In genomic region chr1:25804964-25805862, GRCh38 we compare ENCODE assay signal across 15 cellular contexts. TPM values are rescaled to one million over a fixed set of nuclear protein-coding genes. Genes with fewer than 3 reads are reported as not detected.
A peak's percentile ranks its signal among the peaks of the same experiment; 100 is the strongest.
DNase-seq lines count a peak whose midpoint lies in the region; ATAC-seq and TF ChIP-seq lines count a peak whose summit lies in the region.
"Had no signal": no experiment of that assay in that cellular context is flagged by ENCODE, and none has a peak within 500 bp of the region (broad histone marks: within the 10 kb centered on the region; RNA-seq: fewer than 3 reads in every experiment).

No MANE protein-coding gene starts in this region.

- H3K36me3 Mint-ChIP-seq in CD4-positive, CD25-positive, alpha-beta regulatory T cell, result peaks cover 20% of the 10 kb centered on the region
- peaks cover 6% of the 10 kb centered on the region for H3K36me3 Mint-ChIP-seq in activated T-helper 17 cell treated with anti-CD3 and anti-CD28 coated beads, Interleukin-2, amount 50 U/mL, for 72 hours (ENCODE audit: low read depth)
- no peaks in the 10 kb centered on the region for H3K36me3 Mint-ChIP-seq in glutamatergic neuron (ENCODE audit: unreplicated experiment)

- peaks cover 0 to 46% (median 18%) of the 10 kb centered on the region in 4 donors for H3K4me1 Mint-ChIP-seq in CD4-positive, CD25-positive, alpha-beta regulatory T cell
- peaks cover 15% of the 10 kb centered on the region for H3K4me1 Mint-ChIP-seq in activated T-helper 17 cell treated with anti-CD3 and anti-CD28 coated beads, Interleukin-2, amount 50 U/mL, for 72 hours
- peaks cover 13% of the 10 kb centered on the region for H3K4me1 Mint-ChIP-seq in glutamatergic neuron (ENCODE audit: low read depth, unreplicated experiment)

- H3K4me3 Mint-ChIP-seq in CD4-positive, CD25-positive, alpha-beta regulatory T cell, result no peak overlapping the region
- H3K4me3 Mint-ChIP-seq in activated T-helper 17 cell treated with anti-CD3 and anti-CD28 coated beads, Interleukin-2, amount 50 U/mL, for 72 hours, result peak overlapping the region; percentile 1
- H3K4me3 Mint-ChIP-seq in glutamatergic neuron (ENCODE audit: unreplicated experiment), result peak overlapping the region; percentile 15
- H3K4me3 Mint-ChIP-seq: T-helper 2 cell treated with Interferon-gamma antibody and Interleukin-4, amounts not matched to agents 5 μg/mL and 100 μg/mL, for 36 hours had no signal

- peaks cover 24% of the 10 kb centered on the region for H3K4me1 ChIP-seq in CD4-positive, CD25-positive, alpha-beta regulatory T cell (ENCODE audit: control insufficient read depth, insufficient read depth, low read length, poor library complexity, severe bottlenecking)
- peaks cover 52 to 65% (median 52%) of the 10 kb centered on the region in 3 donors for H3K4me1 ChIP-seq in skeletal muscle tissue (ENCODE audit: control insufficient read depth in 3 of 3, insufficient read depth in 3 of 3, low read length in 3 of 3)
- H3K4me1 ChIP-seq: colonic mucosa had no signal

- H3K27me3 Mint-ChIP-seq in CD4-positive, CD25-positive, alpha-beta regulatory T cell, result peaks cover 10% of the 10 kb centered on the region
- no peaks in the 10 kb centered on the region for H3K27me3 Mint-ChIP-seq in activated T-helper 17 cell treated with anti-CD3 and anti-CD28 coated beads, Interleukin-2, amount 50 U/mL, for 72 hours
- H3K27me3 Mint-ChIP-seq in glutamatergic neuron (ENCODE audit: unreplicated experiment), result no peaks in the 10 kb centered on the region

- ATAC-seq in CD4-positive, CD25-positive, alpha-beta regulatory T cell (ENCODE audit: low read depth in 2 of 2), result no peak
- ATAC-seq in activated T-helper 17 cell treated with anti-CD3 and anti-CD28 coated beads, Interleukin-2, amount 50 U/mL, for 72 hours (replicated peaks), result no peak
- no peak for ATAC-seq in HG03139 (IDR thresholded peaks at IDR 0.05; ENCODE audit: unreplicated experiment)

- no peak for TF ChIP-seq CTCF in glutamatergic neuron (IDR thresholded peaks at IDR 0.05; ENCODE audit: partially characterized antibody, unreplicated experiment)

- peaks cover 4% of the 10 kb centered on the region for H3K36me3 ChIP-seq in CD4-positive, CD25-positive, alpha-beta regulatory T cell (ENCODE audit: control insufficient read depth, insufficient read depth, low read length)
- H3K36me3 ChIP-seq in skeletal muscle tissue (ENCODE audit: control insufficient read depth in 3 of 3, insufficient read depth in 3 of 3, low read length in 3 of 3), result peaks cover 22 to 37% (median 36%) of the 10 kb centered on the region in 3 donors
- H3K36me3 ChIP-seq: colonic mucosa had no signal

- no peaks in the 10 kb centered on the region for H3K27me3 ChIP-seq in CD4-positive, CD25-positive, alpha-beta regulatory T cell (ENCODE audit: control insufficient read depth, insufficient read depth, low read length)
- no peaks in the 10 kb centered on the region for H3K27me3 ChIP-seq in skeletal muscle tissue (ENCODE audit: control insufficient read depth in 3 of 3, insufficient read depth in 3 of 3, low read length in 3 of 3)
- H3K27me3 ChIP-seq: colonic mucosa had no signal

- no peak overlapping the region for H3K27ac ChIP-seq in CD4-positive, CD25-positive, alpha-beta regulatory T cell (ENCODE audit: insufficient read depth, low read length, poor library complexity, severe bottlenecking)
- peak overlapping the region; percentile 68 for H3K27ac ChIP-seq in skeletal muscle tissue (ENCODE audit: low read depth, low read length)
- H3K27ac ChIP-seq: colonic mucosa had no signal

- H3K4me3 ChIP-seq in CD4-positive, CD25-positive, alpha-beta regulatory T cell (ENCODE audit: low read depth, low read length), result no peak overlapping the region
- H3K4me3 ChIP-seq in skeletal muscle tissue (ENCODE audit: low read length in 3 of 3), result peak overlapping the region in 1 of 3 donors; percentile 22
- H3K4me3 ChIP-seq: colonic mucosa had no signal

- DNase-seq in CD4-positive, CD25-positive, alpha-beta regulatory T cell, result no peak
- DNase-seq in glutamatergic neuron (no peak), H4 (ENCODE audit: low spot score) (no peak)
- DNase-seq in stimulated activated CD4-positive, alpha-beta T cell treated with anti-CD3 and anti-CD28 coated beads, Interleukin-2, amount 100 ng/mL, for 24 hours, result no peak
- DNase-seq in activated CD8-positive, alpha-beta memory T cell treated with anti-CD3 and anti-CD28 coated beads, Interleukin-2, amount 50 U/mL, for 48 hours, result no peak
- DNase-seq: activated CD4-positive, alpha-beta T cell treated with anti-CD3 and anti-CD28 coated beads, Interleukin-2, amount 50 U/mL, for 1 hour; activated naive CD4-positive, alpha-beta T cell; colonic mucosa; NCI-H1436 treated with DMSO at 0.1 percent for 48 hours; NCI-H524; stimulated activated naive CD4-positive, alpha-beta T cell had no signal

- no peaks in the 10 kb centered on the region for H3K9me3 Mint-ChIP-seq in CD4-positive, CD25-positive, alpha-beta regulatory T cell
- no peaks in the 10 kb centered on the region for H3K9me3 Mint-ChIP-seq in activated T-helper 17 cell treated with anti-CD3 and anti-CD28 coated beads, Interleukin-2, amount 50 U/mL, for 72 hours
- no peaks in the 10 kb centered on the region for H3K9me3 Mint-ChIP-seq in glutamatergic neuron (ENCODE audit: unreplicated experiment)
- H3K9me3 Mint-ChIP-seq: T-helper 2 cell treated with Interferon-gamma antibody and Interleukin-4, amounts not matched to agents 5 μg/mL and 100 μg/mL, for 36 hours had no signal

- peak overlapping the region in 2 of 3 donors; percentile 26 to 60 for H3K27ac Mint-ChIP-seq in CD4-positive, CD25-positive, alpha-beta regulatory T cell
- no peak overlapping the region for H3K27ac Mint-ChIP-seq in activated T-helper 17 cell treated with anti-CD3 and anti-CD28 coated beads, Interleukin-2, amount 50 U/mL, for 72 hours
- peak overlapping the region; percentile 25 for H3K27ac Mint-ChIP-seq in glutamatergic neuron (ENCODE audit: unreplicated experiment)
- H3K27ac Mint-ChIP-seq: T-helper 2 cell treated with Interferon-gamma antibody and Interleukin-4, amounts not matched to agents 5 μg/mL and 100 μg/mL, for 36 hours had no signal

- no peaks in the 10 kb centered on the region for H3K9me3 ChIP-seq in CD4-positive, CD25-positive, alpha-beta regulatory T cell (ENCODE audit: control insufficient read depth in 2 of 2, low read length in 2 of 2)
- no peaks in the 10 kb centered on the region for H3K9me3 ChIP-seq in skeletal muscle tissue (ENCODE audit: control insufficient read depth in 3 of 3, low read length in 3 of 3)
- H3K9me3 ChIP-seq: colonic mucosa had no signal

- H3K9ac ChIP-seq in skeletal muscle tissue (ENCODE audit: low read depth in 1 of 3, low read length in 3 of 3), result peak overlapping the region in 2 of 3 donors; percentile 8 to 60

RNA-seq across cellular contexts. Expression of gene SELENON, which starts 5.2 kb away (rescaled TPM):
- total RNA-seq in CD4-positive, CD25-positive, alpha-beta regulatory T cell, result 19.2 TPM
- 1 to 10 TPM; 1.2 to 2.7 (median 2.0) TPM for polyA plus RNA-seq in CD4-positive, CD25-positive, alpha-beta regulatory T cell
- 10 to 100 TPM; 10.2 to 13.2 TPM for total RNA-seq in activated T-helper 17 cell treated with anti-CD3 and anti-CD28 coated beads, Interleukin-2, amount 50 U/mL, for 72 hours
- total RNA-seq in glutamatergic neuron (ENCODE audit: unreplicated experiment), result 79.8 TPM
- 9.9 TPM for total RNA-seq in skeletal muscle tissue
- total RNA-seq in H4 (2014; rRNA removed; shearing (Covaris generic)), result 27.7 and 32.1 TPM in 2 replicates

RNA-seq across cellular contexts. Expression of gene MTFR1L, which starts 14.5 kb away (rescaled TPM):
- 32.9 TPM for total RNA-seq in CD4-positive, CD25-positive, alpha-beta regulatory T cell
- polyA plus RNA-seq in CD4-positive, CD25-positive, alpha-beta regulatory T cell, result 10 to 100 TPM; 29.7 to 56.1 (median 32.4) TPM
- 10 to 100 TPM; 39.6 to 58.8 TPM for total RNA-seq in activated T-helper 17 cell treated with anti-CD3 and anti-CD28 coated beads, Interleukin-2, amount 50 U/mL, for 72 hours
- total RNA-seq in glutamatergic neuron (ENCODE audit: unreplicated experiment) (70.4 TPM), skeletal muscle tissue (35.0 TPM)
- 24.4 and 31.7 TPM in 2 replicates for total RNA-seq in H4 (2014; rRNA removed; shearing (Covaris generic))

RNA-seq across cellular contexts. Expression of gene AUNIP, which starts 54.0 kb away (rescaled TPM):
- not detected for total RNA-seq in CD4-positive, CD25-positive, alpha-beta regulatory T cell
- polyA plus RNA-seq in CD4-positive, CD25-positive, alpha-beta regulatory T cell, result under 1 TPM in 3 of 4 donors, not detected in 1; 0.15 to 0.26 (median 0.20) TPM
- total RNA-seq in activated T-helper 17 cell treated with anti-CD3 and anti-CD28 coated beads, Interleukin-2, amount 50 U/mL, for 72 hours, result 1 to 10 TPM; 3.7 to 7.2 TPM
- total RNA-seq in glutamatergic neuron (ENCODE audit: unreplicated experiment) (1.3 TPM), skeletal muscle tissue (1.6 TPM)
- 8.7 and 12.4 TPM in 2 replicates for total RNA-seq in H4 (2014; rRNA removed; shearing (Covaris generic))

Comparison
In these comparisons a context has a peak if more than half of its experiments do, and no peak if none do; other contexts are left out.
1. H3K4me3 Mint-ChIP-seq: peak in activated T-helper 17 cell treated with anti-CD3 and anti-CD28 coated beads, Interleukin-2, amount 50 U/mL, for 72 hours (single experiment) and glutamatergic neuron (single experiment); none in CD4-positive, CD25-positive, alpha-beta regulatory T cell (0 of 4).